ENCODE assay signal across 1 cellular context in genomic region chr10:96718304-96718990, GRCh38.
TF ChIP-seq lines count a peak whose summit lies in the region.

No MANE protein-coding gene starts in this region.

TF ChIP-seq in GM12878, 131 proteins besides CTCF, POLR2A, EP300 and RAD21 (continued from another document and continues in another):
- no peak for TF ChIP-seq BHLHE40 (IDR thresholded peaks at IDR 0.05; ENCODE audit: borderline replicate concordance in 1 of 2, low read depth in 2 of 2, low read length in 1 of 2)
- no peak for TF ChIP-seq ZNF384 (IDR thresholded peaks at IDR 0.05; ENCODE audit: borderline replicate concordance, low read depth, low read length)
- no peak for TF ChIP-seq MEF2A (IDR thresholded peaks at IDR 0.05; ENCODE audit: insufficient read depth, low read depth, low read length)
- TF ChIP-seq IRF4 (IDR thresholded peaks at IDR 0.05; ENCODE audit: low read depth, low read length), result no peak
- no peak for TF ChIP-seq FOS (IDR thresholded peaks at IDR 0.05; ENCODE audit: borderline replicate concordance, extremely low read depth, insufficient read length)
- TF ChIP-seq TBL1XR1 (IDR thresholded peaks at IDR 0.05; ENCODE audit: low read depth, low read length), result no peak
- TF ChIP-seq BACH1 (IDR thresholded peaks at IDR 0.05; ENCODE audit: borderline replicate concordance), result no peak
- TF ChIP-seq FOXM1 (IDR thresholded peaks at IDR 0.05; ENCODE audit: low read depth, low read length), result no peak
- no peak for TF ChIP-seq ZNF592 (IDR thresholded peaks at IDR 0.05)
- TF ChIP-seq MXI1 (IDR thresholded peaks at IDR 0.05; ENCODE audit: low read depth, low read length), result peak; percentile 52; the same call in 1 of the 2 replicates
- no peak for TF ChIP-seq MTA3 (IDR thresholded peaks at IDR 0.05; ENCODE audit: borderline replicate concordance, low read length)
- peak; percentile 63; the same call in 1 of the 2 replicates for TF ChIP-seq IKZF1 (conservative IDR thresholded peaks at IDR 0.05)
- no peak for TF ChIP-seq RFX5 (IDR thresholded peaks at IDR 0.05; ENCODE audit: low read depth, low read length)
- no peak for TF ChIP-seq NFYA (IDR thresholded peaks at IDR 0.05; ENCODE audit: borderline replicate concordance, low read depth, low read length)
- TF ChIP-seq REST (IDR thresholded peaks at IDR 0.05; ENCODE audit: low read depth, low read length), result peak; percentile 40; the same call in 1 of the 2 replicates
- no peak for TF ChIP-seq YBX1 (IDR thresholded peaks at IDR 0.05)
- TF ChIP-seq RB1 (IDR thresholded peaks at IDR 0.05; ENCODE audit: borderline replicate concordance), result no peak
- no peak for TF ChIP-seq CEBPZ (IDR thresholded peaks at IDR 0.05; ENCODE audit: low read depth, low read length)
- 0 out of 2 replicates have a peak, but pooled peaks have one; percentile 7 for TF ChIP-seq YY1 (IDR thresholded peaks at IDR 0.05; ENCODE audit: low read depth, low read length)
- TF ChIP-seq SPI1 (IDR thresholded peaks at IDR 0.05; ENCODE audit: borderline replicate concordance, insufficient read depth, low read depth, low read length), result no peak
- TF ChIP-seq, protein P1, sequence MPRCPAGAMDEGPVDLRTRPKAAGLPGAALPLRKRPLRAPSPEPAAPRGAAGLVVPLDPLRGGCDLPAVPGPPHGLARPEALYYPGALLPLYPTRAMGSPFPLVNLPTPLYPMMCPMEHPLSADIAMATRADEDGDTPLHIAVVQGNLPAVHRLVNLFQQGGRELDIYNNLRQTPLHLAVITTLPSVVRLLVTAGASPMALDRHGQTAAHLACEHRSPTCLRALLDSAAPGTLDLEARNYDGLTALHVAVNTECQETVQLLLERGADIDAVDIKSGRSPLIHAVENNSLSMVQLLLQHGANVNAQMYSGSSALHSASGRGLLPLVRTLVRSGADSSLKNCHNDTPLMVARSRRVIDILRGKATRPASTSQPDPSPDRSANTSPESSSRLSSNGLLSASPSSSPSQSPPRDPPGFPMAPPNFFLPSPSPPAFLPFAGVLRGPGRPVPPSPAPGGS (IDR thresholded peaks at IDR 0.05; ENCODE audit: borderline replicate concordance, insufficient read depth, low read depth, low read length, poor library complexity, severe bottlenecking), result no peak
- no peak for TF ChIP-seq ZNF622 (IDR thresholded peaks at IDR 0.05)
- no peak for TF ChIP-seq ESRRA (IDR thresholded peaks at IDR 0.05; ENCODE audit: low read length)
- no peak for TF ChIP-seq SIX5 (IDR thresholded peaks at IDR 0.05; ENCODE audit: low read depth, low read length, severe bottlenecking)
- TF ChIP-seq SMAD1 (IDR thresholded peaks at IDR 0.05; ENCODE audit: low read depth, partially characterized antibody), result peak; percentile 61
- no peak for TF ChIP-seq CEBPB (IDR thresholded peaks at IDR 0.05; ENCODE audit: borderline replicate concordance in 1 of 2, low read depth in 2 of 2, low read length in 2 of 2)
- TF ChIP-seq, protein P2, sequence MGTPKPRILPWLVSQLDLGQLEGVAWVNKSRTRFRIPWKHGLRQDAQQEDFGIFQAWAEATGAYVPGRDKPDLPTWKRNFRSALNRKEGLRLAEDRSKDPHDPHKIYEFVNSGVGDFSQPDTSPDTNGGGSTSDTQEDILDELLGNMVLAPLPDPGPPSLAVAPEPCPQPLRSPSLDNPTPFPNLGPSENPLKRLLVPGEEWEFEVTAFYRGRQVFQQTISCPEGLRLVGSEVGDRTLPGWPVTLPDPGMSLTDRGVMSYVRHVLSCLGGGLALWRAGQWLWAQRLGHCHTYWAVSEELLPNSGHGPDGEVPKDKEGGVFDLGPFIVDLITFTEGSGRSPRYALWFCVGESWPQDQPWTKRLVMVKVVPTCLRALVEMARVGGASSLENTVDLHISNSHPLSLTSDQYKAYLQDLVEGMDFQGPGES (IDR thresholded peaks at IDR 0.05), result no peak
- TF ChIP-seq MYB (IDR thresholded peaks at IDR 0.05; ENCODE audit: borderline replicate concordance, low read depth, low read length), result peak; percentile 89
- 0 out of 2 replicates have a peak, but pooled peaks have one; percentile 33 for TF ChIP-seq POLR2AphosphoS2 (IDR thresholded peaks at IDR 0.05; ENCODE audit: low read depth, low read length)
- TF ChIP-seq ZNF207 (IDR thresholded peaks at IDR 0.05; ENCODE audit: borderline replicate concordance), result no peak
- no peak for TF ChIP-seq SMC3 (IDR thresholded peaks at IDR 0.05; ENCODE audit: borderline replicate concordance, low read length)
- TF ChIP-seq EED (IDR thresholded peaks at IDR 0.05; ENCODE audit: low read depth), result no peak
- TF ChIP-seq, protein P3, sequence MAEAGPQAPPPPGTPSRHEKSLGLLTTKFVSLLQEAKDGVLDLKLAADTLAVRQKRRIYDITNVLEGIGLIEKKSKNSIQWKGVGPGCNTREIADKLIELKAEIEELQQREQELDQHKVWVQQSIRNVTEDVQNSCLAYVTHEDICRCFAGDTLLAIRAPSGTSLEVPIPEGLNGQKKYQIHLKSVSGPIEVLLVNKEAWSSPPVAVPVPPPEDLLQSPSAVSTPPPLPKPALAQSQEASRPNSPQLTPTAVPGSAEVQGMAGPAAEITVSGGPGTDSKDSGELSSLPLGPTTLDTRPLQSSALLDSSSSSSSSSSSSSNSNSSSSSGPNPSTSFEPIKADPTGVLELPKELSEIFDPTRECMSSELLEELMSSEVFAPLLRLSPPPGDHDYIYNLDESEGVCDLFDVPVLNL (IDR thresholded peaks at IDR 0.05; ENCODE audit: low read depth, low read length), result no peak
- TF ChIP-seq ZZZ3 (IDR thresholded peaks at IDR 0.05; ENCODE audit: control insufficient read depth, insufficient read length, low read depth), result no peak
- TF ChIP-seq CREM (IDR thresholded peaks at IDR 0.05; ENCODE audit: low read depth), result no peak
- no peak for TF ChIP-seq SREBF2 (IDR thresholded peaks at IDR 0.05; ENCODE audit: low read length)
- peak; percentile 60 to 62; a peak in 3 of 4 replicates for TF ChIP-seq IKZF2 (IDR thresholded peaks at IDR 0.05)
- TF ChIP-seq ZBTB40 (IDR thresholded peaks at IDR 0.05; ENCODE audit: borderline replicate concordance), result no peak
- no peak for TF ChIP-seq TAF1 (IDR thresholded peaks at IDR 0.05; ENCODE audit: borderline replicate concordance, low read depth, low read length)
- TF ChIP-seq TCF7 (IDR thresholded peaks at IDR 0.05; ENCODE audit: borderline replicate concordance), result no peak
- no peak for TF ChIP-seq ATF7 (IDR thresholded peaks at IDR 0.05; ENCODE audit: low read depth)
- TF ChIP-seq NR2F1 (conservative IDR thresholded peaks at IDR 0.05), result no peak
- no peak for TF ChIP-seq KDM1A (IDR thresholded peaks at IDR 0.05; ENCODE audit: borderline replicate concordance)
